Comparison of ENCODE assay signal across 14 cellular contexts in the genomic region with DNA sequence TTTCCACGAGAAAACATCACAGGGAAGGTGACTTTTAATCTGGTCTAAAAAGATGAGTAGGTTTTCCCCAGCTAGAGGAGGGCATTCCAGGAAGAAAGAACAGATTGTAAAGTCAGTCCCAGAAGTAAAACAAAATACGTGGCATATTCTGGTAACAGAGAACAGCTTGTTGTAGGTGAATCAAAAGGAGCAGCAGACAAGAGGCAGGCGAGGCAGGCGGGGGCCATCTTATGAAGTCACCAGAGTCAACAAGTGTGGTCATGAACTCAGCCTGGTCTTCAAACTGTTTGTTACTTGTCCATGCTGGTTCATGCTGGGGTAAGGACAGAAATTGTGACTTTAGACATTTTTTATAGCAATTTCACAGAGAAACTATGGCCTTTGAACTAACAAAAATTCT. TPM values are rescaled to one million over a fixed set of nuclear protein-coding genes. Genes with fewer than 3 reads are reported as not detected.
DNase-seq lines count a peak whose midpoint lies in the region; ATAC-seq, FAIRE-seq and TF ChIP-seq lines count a peak whose summit lies in the region.
"Had no signal": no experiment of that assay in that cellular context is flagged by ENCODE, and none has a peak within 500 bp of the region (broad histone marks: within the 10 kb centered on the region; RNA-seq: fewer than 3 reads in every experiment).

No MANE protein-coding gene starts in this region.

- DNase-seq in MV-4-11 (lab: John Stamatoyannopoulos, UW) (peak; percentile 57), bronchial epithelial cell (ENCODE audit: low read depth) (peak; percentile 64), right lobe of liver (no peak)
- DNase-seq: activated effector memory CD4-positive, alpha-beta T cell treated with Interleukin-2 at 50 U/mL for 16 hours; NCI-H146; NCI-H82; stimulated activated CD4-positive, alpha-beta T cell treated with anti-CD3 and anti-CD28 coated beads, Interleukin-2, amount 100 ng/mL, for 24 hours; stimulated activated naive CD8-positive, alpha-beta T cell treated with anti-CD3 and anti-CD28 coated beads, Interleukin-15, Interleukin-2, amounts not matched to agents 100 U/mL and 50 U/mL, for 24 hours had no signal

- ATAC-seq in right lobe of liver (no peak), HG02970 (IDR thresholded peaks at IDR 0.05; ENCODE audit: low FRiP score, unreplicated experiment) (no peak), GM21390 (IDR thresholded peaks at IDR 0.05; ENCODE audit: unreplicated experiment) (no peak)
- ATAC-seq: stimulated activated naive CD8-positive, alpha-beta T cell treated with anti-CD3 and anti-CD28 coated beads, Interleukin-15, Interleukin-2, amounts not matched to agents 100 U/mL and 50 U/mL, for 24 hours had no signal

- no peak overlapping the region for H3K9ac ChIP-seq in rectal smooth muscle tissue (ENCODE audit: low read length)

- TF ChIP-seq CTCF in bronchial epithelial cell (IDR thresholded peaks at IDR 0.05; ENCODE audit: insufficient read depth, low read length, severe bottlenecking) (no peak), right lobe of liver (IDR thresholded peaks at IDR 0.05) (no peak)

- no peak for TF ChIP-seq POLR2A in right lobe of liver (IDR thresholded peaks at IDR 0.05)

- 84% methylated on average over 4 of the region's 4 CpGs for WGBS in right lobe of liver (ENCODE audit: insufficient coverage, low coverage, low lambda C conversion rate, missing lambda C conversion rate)

- H3K4me3 ChIP-seq in bronchial epithelial cell (ENCODE audit: low read depth, low read length) (no peak overlapping the region), rectal smooth muscle tissue (ENCODE audit: low read length) (no peak overlapping the region), right lobe of liver (no peak overlapping the region)
- H3K4me3 ChIP-seq: HAP-1 had no signal

- intact Hi-C loops in right lobe of liver (cut with DNase I) = no loop called here

- H3K36me3 ChIP-seq in bronchial epithelial cell (ENCODE audit: control insufficient read depth, insufficient read depth, low read length) (peaks cover 1% of the 10 kb centered on the region), rectal smooth muscle tissue (ENCODE audit: control insufficient read depth, insufficient read depth, low read length) (no peaks in the 10 kb centered on the region), right lobe of liver (peaks cover 0 to 4% (median 2%) of the 10 kb centered on the region in 4 donors)

- H3K4me1 ChIP-seq in rectal smooth muscle tissue (ENCODE audit: control insufficient read depth, insufficient read depth, low read length) (peaks cover 42% of the 10 kb centered on the region), right lobe of liver (no peaks in the 10 kb centered on the region)

- H3K27me3 ChIP-seq in bronchial epithelial cell (ENCODE audit: control insufficient read depth, insufficient read depth, low read length) = no peaks in the 10 kb centered on the region
- no peaks in the 10 kb centered on the region for H3K27me3 ChIP-seq in rectal smooth muscle tissue (ENCODE audit: control insufficient read depth, insufficient read depth, low read length)
- no peaks in the 10 kb centered on the region for H3K27me3 ChIP-seq in right lobe of liver

- H3K27ac ChIP-seq in rectal smooth muscle tissue (ENCODE audit: low read depth, low read length) = peak overlapping the region; percentile 89
- no peak overlapping the region for H3K27ac ChIP-seq in right lobe of liver

- FAIRE-seq in bronchial epithelial cell (lab: Jason Lieb, UNC) = no peak
- FAIRE-seq: keratinocyte had no signal

- H3K9me3 ChIP-seq in right lobe of liver = no peaks in the 10 kb centered on the region
- H3K9me3 ChIP-seq: HAP-1 had no signal

RNA-seq across cellular contexts. Expression of a gene that starts 4.0 kb away (rescaled TPM):
- total RNA-seq in bronchial epithelial cell (0.26 TPM in 1 of 2 replicates, not detected in the other), right lobe of liver (under 1 TPM; 0.43 to 0.92 (median 0.68) TPM)

RNA-seq across cellular contexts. Expression of a gene that starts 12.8 kb away (rescaled TPM):
- 10.0 and 46.2 TPM in 2 replicates for total RNA-seq in bronchial epithelial cell
- total RNA-seq in right lobe of liver = 10 to 100 TPM; 23.9 to 40.8 (median 33.0) TPM

RNA-seq across cellular contexts. Expression of a gene that starts 38.5 kb away (rescaled TPM):
- not detected in 2 replicates for total RNA-seq in bronchial epithelial cell
- total RNA-seq in right lobe of liver = 1 to 10 TPM in 3 of 6 experiments, under 1 TPM in 3; 0.09 to 5.7 (median 1.1) TPM
- total RNA-seq: chondrocyte had no signal

Comparison
In these comparisons a context has a peak if more than half of its experiments do, and no peak if none do; other contexts are left out.
1. DNase-seq: peak in MV-4-11 (single experiment) and bronchial epithelial cell (single experiment); none in right lobe of liver (0 of 3).